Comparison of ENCODE assay signal across 3 cellular contexts in the genomic region with DNA sequence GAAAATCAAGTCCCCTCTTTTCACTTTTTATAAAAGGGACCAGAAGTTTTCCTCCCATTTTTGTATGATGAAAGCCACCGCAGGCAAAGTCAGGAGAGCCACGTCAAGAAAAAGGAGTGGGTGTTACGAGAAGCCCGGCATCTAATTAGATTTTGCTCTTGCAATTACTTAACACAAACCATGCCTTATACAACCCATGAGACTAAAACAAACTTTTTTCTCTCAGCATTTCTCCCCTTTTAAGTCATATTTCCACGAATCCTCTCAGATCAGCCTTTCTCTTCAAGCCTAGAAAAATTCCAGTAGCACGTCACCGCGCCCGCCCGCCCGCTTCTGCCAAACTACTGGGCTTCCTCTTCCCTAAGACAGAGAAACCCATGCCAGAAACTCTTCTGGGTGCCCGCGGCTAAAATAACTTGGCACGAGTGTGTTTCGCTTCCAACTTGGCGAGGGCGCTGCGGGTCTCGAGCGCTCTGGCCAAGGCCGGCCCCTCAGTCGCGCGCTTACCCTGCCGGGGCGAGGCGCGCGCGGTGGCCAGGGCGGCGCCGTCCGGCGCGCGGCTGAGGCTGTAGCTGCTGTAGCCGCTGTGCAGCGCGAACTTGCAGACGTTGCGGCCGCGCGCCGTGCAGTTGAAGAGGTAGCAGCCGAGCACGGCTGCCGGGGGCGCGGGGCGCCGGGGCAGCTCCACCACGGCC.
TF ChIP-seq lines count a peak whose summit lies in the region.

No MANE protein-coding gene starts in this region.

TF ChIP-seq in IMR-90, 13 proteins besides CTCF, POLR2A, EP300 and RAD21:
- TF ChIP-seq MXI1 (IDR thresholded peaks at IDR 0.05; ENCODE audit: borderline replicate concordance, low read depth, low read length) (0 out of 2 replicates have a peak, but pooled peaks have one; percentile 41), RCOR1 (IDR thresholded peaks at IDR 0.05; ENCODE audit: insufficient replicate concordance, low read length) (no peak), MAZ (IDR thresholded peaks at IDR 0.05; ENCODE audit: borderline replicate concordance, low read depth, low read length) (no peak; the same call in 1 of the 2 replicates), BHLHE40 (IDR thresholded peaks at IDR 0.05; ENCODE audit: low read depth, low read length) (0 out of 2 replicates have a peak, but pooled peaks have one; percentile 5), FOS (IDR thresholded peaks at IDR 0.05; ENCODE audit: low read depth, low read length) (no peak)
- TF ChIP-seq, protein P1, sequence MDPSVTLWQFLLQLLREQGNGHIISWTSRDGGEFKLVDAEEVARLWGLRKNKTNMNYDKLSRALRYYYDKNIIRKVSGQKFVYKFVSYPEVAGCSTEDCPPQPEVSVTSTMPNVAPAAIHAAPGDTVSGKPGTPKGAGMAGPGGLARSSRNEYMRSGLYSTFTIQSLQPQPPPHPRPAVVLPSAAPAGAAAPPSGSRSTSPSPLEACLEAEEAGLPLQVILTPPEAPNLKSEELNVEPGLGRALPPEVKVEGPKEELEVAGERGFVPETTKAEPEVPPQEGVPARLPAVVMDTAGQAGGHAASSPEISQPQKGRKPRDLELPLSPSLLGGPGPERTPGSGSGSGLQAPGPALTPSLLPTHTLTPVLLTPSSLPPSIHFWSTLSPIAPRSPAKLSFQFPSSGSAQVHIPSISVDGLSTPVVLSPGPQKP (IDR thresholded peaks at IDR 0.05; ENCODE audit: borderline replicate concordance, low read depth, low read length), result no peak

TF ChIP-seq in SK-N-SH, 30 proteins besides CTCF, POLR2A, EP300 and RAD21:
- peak; percentile 80 for TF ChIP-seq NFIC (IDR thresholded peaks at IDR 0.05; ENCODE audit: borderline replicate concordance)
- TF ChIP-seq CHD2 (IDR thresholded peaks at IDR 0.05; ENCODE audit: low read length, partially characterized antibody), result peak; percentile 22
- peak; percentile 62 for TF ChIP-seq RCOR1 (IDR thresholded peaks at IDR 0.05; ENCODE audit: low read length)
- 0 out of 2 replicates have a peak, but pooled peaks have one; percentile 11 for TF ChIP-seq YY1 (IDR thresholded peaks at IDR 0.05; ENCODE audit: low read depth)
- peak; percentile 34; the same call in 1 of the 2 replicates for TF ChIP-seq MXI1 (IDR thresholded peaks at IDR 0.05; ENCODE audit: low read depth, low read length)
- TF ChIP-seq GABPA (IDR thresholded peaks at IDR 0.05; ENCODE audit: low read depth), result no peak
- no peak for TF ChIP-seq TEAD4 (IDR thresholded peaks at IDR 0.05; ENCODE audit: borderline replicate concordance, insufficient read depth)
- 0 out of 2 replicates have a peak, but pooled peaks have one; percentile 13 for TF ChIP-seq TAF1 (IDR thresholded peaks at IDR 0.05; ENCODE audit: borderline replicate concordance, low read depth, low read length)

TF ChIP-seq in GM12878, 131 proteins besides CTCF, POLR2A, EP300 and RAD21:
- TF ChIP-seq TBL1XR1 (IDR thresholded peaks at IDR 0.05; ENCODE audit: low read depth, low read length), result no peak
- TF ChIP-seq SUZ12 (IDR thresholded peaks at IDR 0.05; ENCODE audit: unreplicated experiment), result peak; percentile 20
- no peak for TF ChIP-seq KLF5 (IDR thresholded peaks at IDR 0.05; ENCODE audit: partially characterized antibody)
- TF ChIP-seq ZNF207 (IDR thresholded peaks at IDR 0.05; ENCODE audit: borderline replicate concordance), result no peak
- TF ChIP-seq, protein P2, sequence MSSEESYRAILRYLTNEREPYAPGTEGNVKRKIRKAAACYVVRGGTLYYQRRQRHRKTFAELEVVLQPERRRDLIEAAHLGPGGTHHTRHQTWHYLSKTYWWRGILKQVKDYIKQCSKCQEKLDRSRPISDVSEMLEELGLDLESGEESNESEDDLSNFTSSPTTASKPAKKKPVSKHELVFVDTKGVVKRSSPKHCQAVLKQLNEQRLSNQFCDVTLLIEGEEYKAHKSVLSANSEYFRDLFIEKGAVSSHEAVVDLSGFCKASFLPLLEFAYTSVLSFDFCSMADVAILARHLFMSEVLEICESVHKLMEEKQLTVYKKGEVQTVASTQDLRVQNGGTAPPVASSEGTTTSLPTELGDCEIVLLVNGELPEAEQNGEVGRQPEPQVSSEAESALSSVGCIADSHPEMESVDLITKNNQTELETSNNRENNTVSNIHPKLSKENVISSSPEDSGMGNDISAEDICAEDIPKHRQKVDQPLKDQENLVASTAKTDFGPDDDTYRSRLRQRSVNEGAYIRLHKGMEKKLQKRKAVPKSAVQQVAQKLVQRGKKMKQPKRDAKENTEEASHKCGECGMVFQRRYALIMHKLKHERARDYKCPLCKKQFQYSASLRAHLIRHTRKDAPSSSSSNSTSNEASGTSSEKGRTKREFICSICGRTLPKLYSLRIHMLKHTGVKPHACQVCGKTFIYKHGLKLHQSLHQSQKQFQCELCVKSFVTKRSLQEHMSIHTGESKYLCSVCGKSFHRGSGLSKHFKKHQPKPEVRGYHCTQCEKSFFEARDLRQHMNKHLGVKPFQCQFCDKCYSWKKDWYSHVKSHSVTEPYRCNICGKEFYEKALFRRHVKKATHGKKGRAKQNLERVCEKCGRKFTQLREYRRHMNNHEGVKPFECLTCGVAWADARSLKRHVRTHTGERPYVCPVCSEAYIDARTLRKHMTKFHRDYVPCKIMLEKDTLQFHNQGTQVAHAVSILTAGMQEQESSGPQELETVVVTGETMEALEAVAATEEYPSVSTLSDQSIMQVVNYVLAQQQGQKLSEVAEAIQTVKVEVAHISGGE (CRISPR knock-in tag; IDR thresholded peaks at IDR 0.05), result no peak
- peak; percentile 85 for TF ChIP-seq HDAC6 (IDR thresholded peaks at IDR 0.05; ENCODE audit: unreplicated experiment)
- no peak for TF ChIP-seq CBX3 (IDR thresholded peaks at IDR 0.05; ENCODE audit: borderline replicate concordance, low read depth)
- TF ChIP-seq SMAD1 (IDR thresholded peaks at IDR 0.05; ENCODE audit: low read depth, partially characterized antibody), result no peak
- TF ChIP-seq, protein P3, sequence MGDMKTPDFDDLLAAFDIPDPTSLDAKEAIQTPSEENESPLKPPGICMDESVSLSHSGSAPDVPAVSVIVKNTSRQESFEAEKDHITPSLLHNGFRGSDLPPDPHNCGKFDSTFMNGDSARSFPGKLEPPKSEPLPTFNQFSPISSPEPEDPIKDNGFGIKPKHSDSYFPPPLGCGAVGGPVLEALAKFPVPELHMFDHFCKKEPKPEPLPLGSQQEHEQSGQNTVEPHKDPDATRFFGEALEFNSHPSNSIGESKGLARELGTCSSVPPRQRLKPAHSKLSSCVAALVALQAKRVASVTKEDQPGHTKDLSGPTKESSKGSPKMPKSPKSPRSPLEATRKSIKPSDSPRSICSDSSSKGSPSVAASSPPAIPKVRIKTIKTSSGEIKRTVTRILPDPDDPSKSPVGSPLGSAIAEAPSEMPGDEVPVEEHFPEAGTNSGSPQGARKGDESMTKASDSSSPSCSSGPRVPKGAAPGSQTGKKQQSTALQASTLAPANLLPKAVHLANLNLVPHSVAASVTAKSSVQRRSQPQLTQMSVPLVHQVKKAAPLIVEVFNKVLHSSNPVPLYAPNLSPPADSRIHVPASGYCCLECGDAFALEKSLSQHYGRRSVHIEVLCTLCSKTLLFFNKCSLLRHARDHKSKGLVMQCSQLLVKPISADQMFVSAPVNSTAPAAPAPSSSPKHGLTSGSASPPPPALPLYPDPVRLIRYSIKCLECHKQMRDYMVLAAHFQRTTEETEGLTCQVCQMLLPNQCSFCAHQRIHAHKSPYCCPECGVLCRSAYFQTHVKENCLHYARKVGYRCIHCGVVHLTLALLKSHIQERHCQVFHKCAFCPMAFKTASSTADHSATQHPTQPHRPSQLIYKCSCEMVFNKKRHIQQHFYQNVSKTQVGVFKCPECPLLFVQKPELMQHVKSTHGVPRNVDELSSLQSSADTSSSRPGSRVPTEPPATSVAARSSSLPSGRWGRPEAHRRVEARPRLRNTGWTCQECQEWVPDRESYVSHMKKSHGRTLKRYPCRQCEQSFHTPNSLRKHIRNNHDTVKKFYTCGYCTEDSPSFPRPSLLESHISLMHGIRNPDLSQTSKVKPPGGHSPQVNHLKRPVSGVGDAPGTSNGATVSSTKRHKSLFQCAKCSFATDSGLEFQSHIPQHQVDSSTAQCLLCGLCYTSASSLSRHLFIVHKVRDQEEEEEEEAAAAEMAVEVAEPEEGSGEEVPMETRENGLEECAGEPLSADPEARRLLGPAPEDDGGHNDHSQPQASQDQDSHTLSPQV (IDR thresholded peaks at IDR 0.05), result no peak
- TF ChIP-seq MXI1 (IDR thresholded peaks at IDR 0.05; ENCODE audit: low read depth, low read length), result no peak
TF ChIP-seq in GM12878: peak in this region for 2.
